8 cellular contexts compared by ENCODE assay signal in the genomic region with DNA sequence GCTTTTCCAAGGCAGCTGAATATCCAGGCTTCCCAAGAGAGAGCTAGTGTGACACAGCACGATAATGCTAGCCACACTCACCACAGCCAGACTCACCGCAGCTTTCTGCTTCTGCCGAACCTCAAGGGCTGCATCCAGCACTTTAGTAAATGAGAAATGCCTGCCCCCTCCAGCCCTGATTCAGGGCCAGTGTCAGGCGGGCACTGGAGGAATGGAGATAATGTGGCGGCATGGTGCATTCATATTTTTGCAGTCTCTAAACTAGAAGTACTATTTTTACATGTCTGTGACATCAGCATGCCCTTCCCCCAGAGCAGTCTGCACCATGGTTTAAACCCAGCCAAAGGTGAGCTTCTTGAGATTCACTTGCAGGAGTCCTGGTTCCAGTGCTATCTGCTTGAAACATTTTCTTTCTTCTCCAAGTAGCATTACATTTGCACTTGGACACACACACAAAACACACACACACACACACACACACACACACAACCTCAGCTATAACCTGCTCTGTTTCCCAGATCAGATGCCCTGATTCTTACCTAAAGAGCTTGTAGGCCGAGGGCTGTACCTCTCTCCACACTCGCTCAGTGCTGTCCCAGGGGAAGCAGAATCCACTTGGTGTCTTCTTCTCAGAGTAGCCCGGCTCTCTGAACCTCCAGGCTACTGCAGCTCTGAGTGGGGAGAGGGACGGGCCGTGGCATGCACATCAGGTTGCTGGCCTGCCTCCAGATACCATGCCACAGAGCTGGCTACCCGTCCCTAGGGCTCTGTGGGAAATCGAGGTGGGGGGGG. TPM values are rescaled to one million over a fixed set of nuclear protein-coding genes. Genes with fewer than 3 reads are reported as not detected.
DNase-seq lines count a peak whose midpoint lies in the region; ATAC-seq and TF ChIP-seq lines count a peak whose summit lies in the region.

Gene FGF1, minus strand, starts transcription at position 673 of the 792 bp plus-strand sequence. CDS start 71,963 bp downstream, outside the sequence.

- intact Hi-C loops in vagina (cut with DNase I), result no loop called here

- H3K36me3 ChIP-seq in vagina, result no peaks in the 10 kb centered on the region

- TF ChIP-seq CTCF in AG10803 (conservative IDR thresholded peaks at IDR 0.05; ENCODE audit: low read length), result no peak
- no peak for TF ChIP-seq CTCF in fibroblast of villous mesenchyme (IDR thresholded peaks at IDR 0.05; ENCODE audit: insufficient read depth, low read depth, low read length)
- TF ChIP-seq CTCF in vagina (IDR thresholded peaks at IDR 0.05), result no peak

- no peak for ATAC-seq in GM18873 (IDR thresholded peaks at IDR 0.05; ENCODE audit: low FRiP score, unreplicated experiment)

- H3K27me3 ChIP-seq in vagina, result no peaks in the 10 kb centered on the region

- H3K4me3 ChIP-seq in AG10803 (ENCODE audit: low read length) (no peak within 1 kb of the TSS), fibroblast of villous mesenchyme (ENCODE audit: low read depth, low read length) (no peak within 1 kb of the TSS), vagina (peak within 1 kb of the TSS in 1 of 2 donors; percentile 24)

- H3K27ac ChIP-seq in vagina, result no peak within 1 kb of the TSS

- TF ChIP-seq POLR2A in vagina (IDR thresholded peaks at IDR 0.05), result no peak

- no peaks in the 10 kb centered on the region for H3K9me3 ChIP-seq in vagina

- H3K4me1 ChIP-seq in vagina, result peaks cover 20% of the 10 kb centered on the region

- DNase-seq in AG10803 (ENCODE audit: low read depth), result peak; percentile 44
- peak; percentile 86 for DNase-seq in RPMI7951 (ENCODE audit: low read depth)
- no peak for DNase-seq in fibroblast of villous mesenchyme (ENCODE audit: low read depth)
- DNase-seq in nucleus accumbens (lab: John Stamatoyannopoulos, UW), result peak in 48 of 56 donors; percentile 19 to 87 (median 62)
- no peak for DNase-seq in NK-92 treated with Interleukin-12 subunit alpha and Interleukin-12 subunit beta, amount 100 ng/mL, for 24 hours (lab: John Stamatoyannopoulos, UW)
- no peak for DNase-seq in NCI-H1092 treated with DMSO at 0.1 percent for 48 hours (lab: John Stamatoyannopoulos, UW)
- no peak for DNase-seq in vagina (ENCODE audit: extremely low spot score in 2 of 2)

RNA-seq across cellular contexts. Expression of gene FGF1, which starts in this region (rescaled TPM):
- total RNA-seq in RPMI7951 (2014; rRNA removed; shearing (Covaris generic)), result 11.5 and 13.1 TPM in 2 replicates
- total RNA-seq in fibroblast of villous mesenchyme, result 8.7 and 16.0 TPM in 2 replicates
- 2.0 TPM for total RNA-seq in vagina

Comparison
In these comparisons a context has a peak if more than half of its experiments do, and no peak if none do; other contexts are left out.
1. DNase-seq: peak in AG10803 (single experiment), RPMI7951 (single experiment) and nucleus accumbens (48 of 56); none in fibroblast of villous mesenchyme (single experiment), NK-92 treated with Interleukin-12 subunit alpha and Interleukin-12 subunit beta, amount 100 ng/mL, for 24 hours (single experiment), NCI-H1092 treated with DMSO at 0.1 percent for 48 hours (single experiment) and vagina (0 of 2).